ENCODE assay signal across 10 cellular contexts in the genomic region with DNA sequence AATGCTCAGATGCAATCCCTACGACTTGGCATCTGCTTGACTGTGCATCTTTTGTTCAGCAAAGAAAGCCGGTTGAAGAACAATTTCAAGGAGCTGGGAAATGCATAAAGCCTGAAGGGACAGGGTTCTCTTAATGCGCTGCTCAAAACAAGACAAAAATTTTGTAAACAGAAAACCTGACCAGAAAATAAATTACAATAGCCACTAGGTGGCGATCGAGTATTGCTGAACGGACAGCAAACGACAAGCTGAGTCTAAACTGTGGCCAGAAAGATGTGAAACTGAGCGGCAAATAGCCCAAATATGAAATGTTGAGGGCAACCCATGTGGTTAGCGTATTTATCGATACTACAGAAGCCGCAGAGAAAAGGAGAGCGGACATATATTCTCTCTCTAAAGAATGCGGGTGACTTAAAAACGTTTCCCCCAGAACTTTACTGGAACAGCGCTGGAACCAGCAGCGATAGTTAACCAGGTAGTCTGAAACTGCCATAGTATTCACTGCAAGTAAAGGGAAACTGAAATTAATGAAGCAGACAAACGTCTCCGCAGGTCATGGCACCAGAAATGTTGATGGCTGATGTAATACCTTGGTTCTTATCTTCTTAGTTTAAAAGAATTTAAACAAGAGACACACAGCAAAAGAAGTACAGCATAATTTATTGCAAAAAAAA. TPM values are rescaled to one million over a fixed set of nuclear protein-coding genes. Genes with fewer than 3 reads are reported as not detected.
A peak's percentile ranks its signal among the peaks of the same experiment; 100 is the strongest.
DNase-seq lines count a peak whose midpoint lies in the region; ATAC-seq and TF ChIP-seq lines count a peak whose summit lies in the region.
"Not testable (repeated sequence)": the region's sequence is repeated elsewhere in the genome, so short reads cannot be mapped to it uniquely, and the experiment has no call there.
"Had no signal": no experiment of that assay in that cellular context is flagged by ENCODE, and none has a peak within 500 bp of the region (broad histone marks: within the 10 kb centered on the region; RNA-seq: fewer than 3 reads in every experiment).

No MANE protein-coding gene starts in this region.

- H3K9me3 ChIP-seq in lower lobe of right lung, transverse colon: not testable (repeated sequence)

- DNase-seq in lower lobe of right lung, transverse colon: not testable (repeated sequence)

- intact Hi-C loops in lower lobe of right lung (cut with DNase I); transverse colon (cut with DNase I; ENCODE audit: low total_unique reads): not testable (repeated sequence)

- not testable (repeated sequence) for H3K36me3 ChIP-seq in lower lobe of right lung, transverse colon

- not testable (repeated sequence) for H3K4me1 Mint-ChIP-seq in brain

- TF ChIP-seq CTCF in brain (conservative IDR thresholded peaks at IDR 0.05) (peak; percentile 43 to 71), lower lobe of right lung (IDR thresholded peaks at IDR 0.05) (peak; percentile 25), transverse colon (IDR thresholded peaks at IDR 0.05) (peak in 3 of 5 experiments; percentile 20 to 45 (median 32))

- not testable (repeated sequence) for H3K9me3 Mint-ChIP-seq in brain

- not testable (repeated sequence) for TF ChIP-seq EP300 in transverse colon (IDR thresholded peaks at IDR 0.05; ENCODE audit: low read depth)

- not testable (repeated sequence) for H3K27me3 Mint-ChIP-seq in brain

- not testable (repeated sequence) for H3K4me3 ChIP-seq in lower lobe of right lung, transverse colon

- ATAC-seq in GM18517 (IDR thresholded peaks at IDR 0.05; ENCODE audit: unreplicated experiment): peak; percentile 94
- peak; percentile 70 for ATAC-seq in GM21381 (IDR thresholded peaks at IDR 0.05; ENCODE audit: unreplicated experiment)
- ATAC-seq in HG02678 (IDR thresholded peaks at IDR 0.05; ENCODE audit: unreplicated experiment): peak; percentile 92
- ATAC-seq in HG03354 (IDR thresholded peaks at IDR 0.05; ENCODE audit: poor library complexity, severe bottlenecking, unreplicated experiment): peak; percentile 84
- ATAC-seq in activated CD4-positive, CD25-positive, alpha-beta regulatory T cell treated with anti-CD3 and anti-CD28 coated beads, Interleukin-2, amount 50 U/mL, for 24 hours: peak; percentile 41 to 62
- ATAC-seq in lower lobe of right lung: peak in 1 of 2 donors; percentile 56

- TF ChIP-seq POLR2A in transverse colon (IDR thresholded peaks at IDR 0.05): not testable (repeated sequence)

- H3K27me3 ChIP-seq in lower lobe of right lung (ENCODE audit: low read depth); transverse colon: not testable (repeated sequence)

- WGBS in transverse colon (ENCODE audit: low coverage in 1 of 2), 2 donors: 3 to 5% methylated on average over 8 to 14 of the region's 18 CpGs

- not testable (repeated sequence) for H3K36me3 Mint-ChIP-seq in brain

- H3K4me1 ChIP-seq in lower lobe of right lung, transverse colon: not testable (repeated sequence)

- H3K27ac Mint-ChIP-seq in brain: not testable (repeated sequence)

- H3K27ac ChIP-seq in lower lobe of right lung, transverse colon: not testable (repeated sequence)

- H3K4me3 Mint-ChIP-seq in brain: not testable (repeated sequence)

- in situ Hi-C loops in transverse colon (cut with MboI; ENCODE audit: low pct_ligation_motif_present in 1 of 4, low pct_unique_long_range_greater_than_20kb in 1 of 4, low sequenced_read_pairs in 3 of 4): not testable (repeated sequence)

RNA-seq across cellular contexts. Expression of a gene that starts 20.6 kb away (rescaled TPM):
- polyA plus RNA-seq in brain (ENCODE audit: insufficient read depth, low read depth, low replicate concordance): not detected
- total RNA-seq in lower lobe of right lung (not detected), transverse colon (not detected)
- total RNA-seq: ovary; T-helper 1 cell treated with Interleukin-12 subunit alpha and Interleukin-12 subunit beta and Interleukin-4 antibody, amounts not matched to agents 30 ng/mL and 1 ng/mL, for 36 hours had no signal
- polyA plus RNA-seq: ovary had no signal
